In genomic region chr14:59363545-59364226, GRCh38 we compare ENCODE assay signal across 12 cellular contexts.
DNase-seq lines count a peak whose midpoint lies in the region; ATAC-seq and TF ChIP-seq lines count a peak whose summit lies in the region.
"Had no signal": no experiment of that assay in that cellular context is flagged by ENCODE, and none has a peak within 500 bp of the region (broad histone marks: within the 10 kb centered on the region; RNA-seq: fewer than 3 reads in every experiment).

No MANE protein-coding gene starts in this region.

- H3K36me3 Mint-ChIP-seq in progenitor cell of endocrine pancreas (ENCODE audit: insufficient read depth): peaks cover 18% of the 10 kb centered on the region

- no peak overlapping the region for H3K9ac ChIP-seq in GM23248

- H3K4me1 ChIP-seq in GM23248 (ENCODE audit: insufficient read depth) (peaks cover 39% of the 10 kb centered on the region), SJSA1 (replicated peaks) (peaks cover 15% of the 10 kb centered on the region), esophagus (ENCODE audit: control insufficient read depth in 2 of 2, insufficient read depth in 2 of 2, low read length in 1 of 2) (peaks cover 4 to 8% of the 10 kb centered on the region in 2 donors)

- no peaks in the 10 kb centered on the region for H3K9me3 Mint-ChIP-seq in progenitor cell of endocrine pancreas (ENCODE audit: low read depth)
- H3K9me3 Mint-ChIP-seq: activated naive CD8-positive, alpha-beta T cell treated with anti-CD3 and anti-CD28 coated beads, Interleukin-2, amount 50 U/mL, for 24 hours had no signal

- peaks cover 28% of the 10 kb centered on the region; the same call in 1 of the 2 replicates for H3K36me3 ChIP-seq in GM23248 (ENCODE audit: low read depth)
- peaks cover 6% of the 10 kb centered on the region for H3K36me3 ChIP-seq in SJSA1
- H3K36me3 ChIP-seq in esophagus (ENCODE audit: control insufficient read depth in 2 of 2, insufficient read depth in 2 of 2, low read length in 1 of 2): peaks cover 2 to 6% of the 10 kb centered on the region in 2 donors

- H3K4me1 Mint-ChIP-seq in progenitor cell of endocrine pancreas (ENCODE audit: low read depth): peaks cover 2% of the 10 kb centered on the region

- H3K27ac ChIP-seq in GM23248 (peak overlapping the region; percentile 43), SJSA1 (peak overlapping the region; percentile 17; the same call in 1 of the 2 replicates), esophagus (ENCODE audit: low read depth in 2 of 2, low read length in 1 of 2) (peak overlapping the region; percentile 75 to 86)
- H3K27ac ChIP-seq: C4-2B had no signal

- no peaks in the 10 kb centered on the region for H3K9me2 ChIP-seq in GM23248 (ENCODE audit: insufficient read depth)

- peak overlapping the region; percentile 74 for H3K4me2 ChIP-seq in GM23248 (ENCODE audit: unreplicated experiment)

- 47 to 56% methylated on average over 5 of the region's 5 CpGs for WGBS in GM23248 (ENCODE audit: low coverage in 1 of 2, low lambda C conversion rate in 2 of 2, missing lambda C conversion rate in 2 of 2), 2 experiments
- WGBS in esophagus, 2 donors: 33 to 41% methylated on average over 5 of the region's 5 CpGs

- TF ChIP-seq CTCF in progenitor cell of endocrine pancreas (IDR thresholded peaks at IDR 0.05; ENCODE audit: unreplicated experiment): no peak
- TF ChIP-seq CTCF in GM20000 (IDR thresholded peaks at IDR 0.05; ENCODE audit: extremely low read depth, missing control alignments): no peak

- peak; percentile 43 for DNase-seq in GM23248
- no peak for DNase-seq in SJSA1 (ENCODE audit: low read depth in 1 of 2, low spot score in 2 of 2)
- no peak for DNase-seq in progenitor cell of endocrine pancreas (ENCODE audit: low spot score, unreplicated experiment)
- no peak for DNase-seq in NCI-H1048 (lab: John Stamatoyannopoulos, UW)
- DNase-seq in GM20000 (ENCODE audit: low spot score): no peak
- DNase-seq in NCI-H1092 treated with DMSO at 0.1 percent for 48 hours (lab: John Stamatoyannopoulos, UW): no peak
- DNase-seq: activated CD8-positive, alpha-beta memory T cell treated with anti-CD3 and anti-CD28 coated beads for 24 hours; activated naive CD8-positive, alpha-beta T cell treated with anti-CD3 and anti-CD28 coated beads, Interleukin-2, amount 50 U/mL, for 24 hours; substantia nigra had no signal

- H3K9me3 ChIP-seq in GM23248 (ENCODE audit: low read depth) (no peaks in the 10 kb centered on the region), SJSA1 (replicated peaks) (no peaks in the 10 kb centered on the region), esophagus (ENCODE audit: control insufficient read depth in 2 of 2, insufficient read depth in 1 of 2, low read depth in 1 of 2, low read length in 1 of 2) (no peaks in the 10 kb centered on the region)

- no peaks in the 10 kb centered on the region for H3K79me2 ChIP-seq in GM23248 (ENCODE audit: insufficient read depth)

- H3K4me3 ChIP-seq in GM23248 (peak overlapping the region; percentile 21), SJSA1 (no peak overlapping the region), esophagus (ENCODE audit: low read depth in 1 of 2, low read length in 2 of 2) (no peak overlapping the region)

- 0 out of 2 replicates have a peak overlapping the region, but pooled peaks have one; percentile 8 for H2AFZ ChIP-seq in GM23248

- in situ Hi-C loops in GM23248 (cut with MboI): no loop called here

- H3K27me3 ChIP-seq in GM23248 (replicated peaks; ENCODE audit: insufficient read depth): no peaks in the 10 kb centered on the region
- no peaks in the 10 kb centered on the region for H3K27me3 ChIP-seq in SJSA1 (replicated peaks)
- H3K27me3 ChIP-seq in esophagus (ENCODE audit: control insufficient read depth in 1 of 2, insufficient read depth in 2 of 2, low read length in 2 of 2): no peaks in the 10 kb centered on the region

- no peaks in the 10 kb centered on the region for H3K27me3 Mint-ChIP-seq in progenitor cell of endocrine pancreas
- H3K27me3 Mint-ChIP-seq: activated naive CD8-positive, alpha-beta T cell treated with anti-CD3 and anti-CD28 coated beads, Interleukin-2, amount 50 U/mL, for 24 hours had no signal

- no peak overlapping the region for H3K4me3 Mint-ChIP-seq in progenitor cell of endocrine pancreas (ENCODE audit: low read depth)
- H3K4me3 Mint-ChIP-seq: activated naive CD8-positive, alpha-beta T cell treated with anti-CD3 and anti-CD28 coated beads, Interleukin-2, amount 50 U/mL, for 24 hours had no signal

- H4K20me1 ChIP-seq in GM23248 (ENCODE audit: insufficient read depth): no peaks in the 10 kb centered on the region

- no peak for ATAC-seq in GM19395 (IDR thresholded peaks at IDR 0.05; ENCODE audit: unreplicated experiment)
- ATAC-seq: activated naive CD8-positive, alpha-beta T cell treated with anti-CD3 and anti-CD28 coated beads, Interleukin-2, amount 50 U/mL, for 24 hours had no signal

- peak overlapping the region; percentile 33 for H3K27ac Mint-ChIP-seq in progenitor cell of endocrine pancreas
- H3K27ac Mint-ChIP-seq: activated naive CD8-positive, alpha-beta T cell treated with anti-CD3 and anti-CD28 coated beads, Interleukin-2, amount 50 U/mL, for 24 hours had no signal

- peaks cover 34% of the 10 kb centered on the region for H3F3A ChIP-seq in GM23248 (ENCODE audit: insufficient read depth)

Comparison
In these comparisons a context has a peak if more than half of its experiments do, and no peak if none do; other contexts are left out.
1. H3K27ac ChIP-seq: peak in every context shown above with its lines; median percentile 80 in esophagus; 43 in GM23248; 17 in SJSA1.